ENCODE assay signal across 8 cellular contexts in genomic region chr15:42035362-42035761, GRCh38. TPM values are rescaled to one million over a fixed set of nuclear protein-coding genes. Genes with fewer than 3 reads are reported as not detected.
DNase-seq lines count a peak whose midpoint lies in the region; ATAC-seq and TF ChIP-seq lines count a peak whose summit lies in the region.

No MANE protein-coding gene starts in this region.

- intact Hi-C loops in HCT116 (cut with micrococcal nuclease) = no loop called here

- H3K9ac ChIP-seq in HCT116 (ENCODE audit: low read length) = no peak overlapping the region
- H3K9ac ChIP-seq in OCI-LY3 (ENCODE audit: low read length) = peak overlapping the region; percentile 57; the same call in 1 of the 2 replicates

- POLR2A ChIA-PET in HCT116 (lab: Charles Lee) = no interaction called here

- H4K20me1 ChIP-seq in HCT116 (ENCODE audit: insufficient read depth) (no peaks in the 10 kb centered on the region), OCI-LY3 (ENCODE audit: insufficient read depth, low read length) (no peaks in the 10 kb centered on the region)

- H3K4me3 Mint-ChIP-seq in progenitor cell of endocrine pancreas (ENCODE audit: low read depth) (no peak overlapping the region), endothelial cell (ENCODE audit: unreplicated experiment) (no peak overlapping the region)

- H3K4me1 ChIP-seq in HCT116 (ENCODE audit: control insufficient read depth in 1 of 2, insufficient read depth in 2 of 2, low read length in 2 of 2) (no peaks in the 10 kb centered on the region), OCI-LY3 (ENCODE audit: low read length) (peaks cover 50% of the 10 kb centered on the region)

- H3K27ac Mint-ChIP-seq in progenitor cell of endocrine pancreas (no peak overlapping the region), endothelial cell (ENCODE audit: unreplicated experiment) (no peak overlapping the region)

- H2AFZ ChIP-seq in HCT116 (ENCODE audit: low read depth, low read length, poor library complexity, severe bottlenecking) (peak overlapping the region; percentile 32), OCI-LY3 (ENCODE audit: low read depth, low read length) (no peak overlapping the region)

- H3K4me3 ChIP-seq in HCT116 (replicated peaks in 1 of 2; ENCODE audit: low read depth in 1 of 2, low read length in 2 of 2) = no peak overlapping the region
- peak overlapping the region; percentile 61 for H3K4me3 ChIP-seq in OCI-LY3 (ENCODE audit: low read length)

- no peak for TF ChIP-seq RAD21 in HCT116 (IDR thresholded peaks at IDR 0.05; ENCODE audit: low read depth)

- H3K27ac ChIP-seq in HCT116 (ENCODE audit: low read depth, low read length) = no peak overlapping the region
- H3K27ac ChIP-seq in OCI-LY3 (ENCODE audit: low read length) = peak overlapping the region; percentile 88

- H3K36me3 ChIP-seq in HCT116 (ENCODE audit: control insufficient read depth in 1 of 2, insufficient read depth in 2 of 2, low read length in 2 of 2) (no peaks in the 10 kb centered on the region), OCI-LY3 (replicated peaks; ENCODE audit: low read depth, low read length) (peaks cover 3% of the 10 kb centered on the region)

- H3K4me2 ChIP-seq in HCT116 (ENCODE audit: low read length) (no peak overlapping the region), OCI-LY3 (ENCODE audit: low read length) (peak overlapping the region; percentile 78)

- RAD21 ChIA-PET in HCT116 (lab: Charles Lee; ENCODE audit: low non-redundant PET in 1 of 2, low total read pairs in 2 of 2, uncharacterized antibody in 2 of 2, unreplicated experiment in 2 of 2) = no interaction called here

- DNase-seq in HCT116 (ENCODE audit: low read depth, low spot score) (no peak), lung microvascular endothelial cell (ENCODE audit: low read depth in 2 of 2) (peak; percentile 14 to 19), progenitor cell of endocrine pancreas (ENCODE audit: low spot score, unreplicated experiment) (no peak), NCI-H146 (lab: John Stamatoyannopoulos, UW) (no peak), endothelial cell (ENCODE audit: low spot score) (no peak), DMS79 treated with DMSO at 0.1 percent for 48 hours (lab: John Stamatoyannopoulos, UW) (no peak)

- H3K79me2 ChIP-seq in HCT116 (ENCODE audit: insufficient read depth, low read length) = no peaks in the 10 kb centered on the region
- no peaks in the 10 kb centered on the region for H3K79me2 ChIP-seq in OCI-LY3 (ENCODE audit: low read length)

- H3K36me3 Mint-ChIP-seq in progenitor cell of endocrine pancreas (ENCODE audit: insufficient read depth) = no peaks in the 10 kb centered on the region
- H3K36me3 Mint-ChIP-seq in endothelial cell (ENCODE audit: low read depth, unreplicated experiment) = no peaks in the 10 kb centered on the region

- ATAC-seq in GM18505 (IDR thresholded peaks at IDR 0.05; ENCODE audit: unreplicated experiment) (no peak), HCT116 (no peak)

- H3K9me3 ChIP-seq in HCT116 (ENCODE audit: control insufficient read depth in 1 of 2, insufficient read depth in 1 of 2, low read depth in 1 of 2, low read length in 2 of 2) (no peaks in the 10 kb centered on the region), OCI-LY3 (ENCODE audit: insufficient read depth, low read length) (0 out of 2 replicates have a peak, but pooled peaks cover 9% of the 10 kb centered on the region)

- H3K27me3 ChIP-seq in HCT116 (ENCODE audit: insufficient read depth, low read length) = no peaks in the 10 kb centered on the region; the same call in 1 of the 2 replicates
- H3K27me3 ChIP-seq in OCI-LY3 (ENCODE audit: low read depth, low read length) = no peaks in the 10 kb centered on the region

- peaks cover 3% of the 10 kb centered on the region for H3K27me3 Mint-ChIP-seq in progenitor cell of endocrine pancreas
- H3K27me3 Mint-ChIP-seq in endothelial cell (ENCODE audit: unreplicated experiment) = peaks cover 3% of the 10 kb centered on the region

- CTCF ChIA-PET in HCT116 (lab: Charles Lee) = no interaction called here

- no peak for TF ChIP-seq CTCF in HCT116 (IDR thresholded peaks at IDR 0.05 in 2 of 3, conservative IDR thresholded peaks at IDR 0.05 in 1 of 3; ENCODE audit: borderline replicate concordance in 1 of 3, insufficient read depth in 1 of 3, low read depth in 2 of 3, low read length in 2 of 3)
- no peak for TF ChIP-seq CTCF in OCI-LY3 (IDR thresholded peaks at IDR 0.05; ENCODE audit: low read depth, low read length)
- TF ChIP-seq CTCF in progenitor cell of endocrine pancreas (IDR thresholded peaks at IDR 0.05; ENCODE audit: unreplicated experiment) = no peak
- no peak for TF ChIP-seq CTCF in endothelial cell (IDR thresholded peaks at IDR 0.05; ENCODE audit: unreplicated experiment)

- H3K9me2 ChIP-seq in HCT116 (ENCODE audit: insufficient read depth) = no peaks in the 10 kb centered on the region

- BruUV-seq in HCT116 (replicated peaks; lab: Mats Ljungman, UMichigan) = no TSS peak

- H3K9me3 Mint-ChIP-seq in progenitor cell of endocrine pancreas (ENCODE audit: low read depth) (no peaks in the 10 kb centered on the region), endothelial cell (ENCODE audit: unreplicated experiment) (no peaks in the 10 kb centered on the region)

- peak; percentile 49 for TF ChIP-seq POLR2A in GM18505 (IDR thresholded peaks at IDR 0.05; ENCODE audit: borderline replicate concordance, extremely low read depth, insufficient read depth, insufficient read length)
- no peak for TF ChIP-seq POLR2A in HCT116 (IDR thresholded peaks at IDR 0.05; ENCODE audit: borderline replicate concordance, extremely low read depth, insufficient read depth, insufficient read length)

- no peaks in the 10 kb centered on the region for H3K4me1 Mint-ChIP-seq in progenitor cell of endocrine pancreas (ENCODE audit: low read depth)
- peaks cover 7% of the 10 kb centered on the region for H3K4me1 Mint-ChIP-seq in endothelial cell (ENCODE audit: unreplicated experiment)

TF ChIP-seq in HCT116, 20 proteins besides CTCF, POLR2A, EP300 and RAD21:
- TF ChIP-seq POLR2AphosphoS5 (IDR thresholded peaks at IDR 0.05; ENCODE audit: low read depth, low read length) (no peak), ELF1 (IDR thresholded peaks at IDR 0.05; ENCODE audit: borderline replicate concordance, low read depth) (no peak), SP1 (IDR thresholded peaks at IDR 0.05; ENCODE audit: low read depth) (no peak), ZFX (IDR thresholded peaks at IDR 0.05) (no peak)
- TF ChIP-seq, protein P1, sequence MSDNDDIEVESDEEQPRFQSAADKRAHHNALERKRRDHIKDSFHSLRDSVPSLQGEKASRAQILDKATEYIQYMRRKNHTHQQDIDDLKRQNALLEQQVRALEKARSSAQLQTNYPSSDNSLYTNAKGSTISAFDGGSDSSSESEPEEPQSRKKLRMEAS (IDR thresholded peaks at IDR 0.05) = no peak

RNA-seq across cellular contexts. Expression of gene PLA2G4E, which starts 14.5 kb away (rescaled TPM):
- total RNA-seq in HCT116 (2021; ENCODE audit: unreplicated experiment) (not detected), lung microvascular endothelial cell (not detected in 2 replicates), progenitor cell of endocrine pancreas (0.09 TPM in 1 of 2 replicates, not detected in the other), endothelial cell (ENCODE audit: unreplicated experiment) (not detected)
- polyA plus RNA-seq in HCT116 (2012) = not detected in 2 replicates

RNA-seq across cellular contexts. Expression of gene PLA2G4D, which starts 59.0 kb away (rescaled TPM):
- total RNA-seq in HCT116 (2021; ENCODE audit: unreplicated experiment) = 0.34 TPM
- polyA plus RNA-seq in HCT116 (2012) = 0.02 and 0.08 TPM in 2 replicates
- not detected in 2 replicates for total RNA-seq in lung microvascular endothelial cell
- not detected in 2 replicates for total RNA-seq in progenitor cell of endocrine pancreas
- total RNA-seq in endothelial cell (ENCODE audit: unreplicated experiment) = not detected

Comparison
In these comparisons a context has a peak if more than half of its experiments do, and no peak if none do; other contexts are left out.
1. DNase-seq: peak in lung microvascular endothelial cell (2 of 2); none in HCT116 (single experiment), progenitor cell of endocrine pancreas (single experiment), NCI-H146 (single experiment), endothelial cell (single experiment) and DMS79 treated with DMSO at 0.1 percent for 48 hours (single experiment).